9 cellular contexts compared by ENCODE assay signal in the genomic region with DNA sequence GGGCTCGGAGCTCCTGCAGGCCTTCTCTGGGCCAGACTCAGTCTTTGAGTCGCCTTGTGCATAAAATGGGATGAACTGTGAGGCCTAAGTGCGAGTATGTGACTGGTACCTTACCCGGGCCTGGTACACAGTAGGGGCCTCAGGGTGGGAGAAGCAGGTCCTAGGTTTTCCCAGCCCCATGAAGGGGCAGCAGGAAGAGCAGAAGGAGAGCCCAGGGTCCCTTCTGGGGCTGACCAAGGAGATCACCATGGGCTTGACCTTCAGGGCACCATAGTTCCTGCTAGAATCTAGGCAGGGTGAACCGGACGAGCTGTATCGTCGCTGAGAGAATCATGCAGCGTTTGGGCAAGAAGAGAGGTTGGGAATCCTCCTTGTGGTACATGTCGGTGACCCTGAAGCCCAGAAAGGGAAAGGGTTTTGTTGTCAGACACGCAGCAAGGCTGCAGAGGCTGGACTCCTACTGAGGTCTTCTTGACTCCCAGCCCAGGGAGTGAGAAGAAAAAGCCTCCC. TPM values are rescaled to one million over a fixed set of nuclear protein-coding genes. Genes with fewer than 3 reads are reported as not detected.
DNase-seq lines count a peak whose midpoint lies in the region; ATAC-seq, FAIRE-seq and TF ChIP-seq lines count a peak whose summit lies in the region.
"Had no signal": no experiment of that assay in that cellular context is flagged by ENCODE, and none has a peak within 500 bp of the region (broad histone marks: within the 10 kb centered on the region; RNA-seq: fewer than 3 reads in every experiment).

No MANE protein-coding gene starts in this region.

- peaks cover 37% of the 10 kb centered on the region for H3K36me3 Mint-ChIP-seq in CD8-positive, alpha-beta T cell
- peaks cover 22% of the 10 kb centered on the region for H3K36me3 Mint-ChIP-seq in neural progenitor cell

- H2AK5ac ChIP-seq in IMR-90 (ENCODE audit: low read depth, low read length) = peak overlapping the region; percentile 56; the same call in 1 of the 2 replicates

- peak overlapping the region; percentile 44 for H3K14ac ChIP-seq in IMR-90 (replicated peaks; ENCODE audit: low read depth, low read length)

- no peaks in the 10 kb centered on the region for H3K9me3 ChIP-seq in CD8-positive, alpha-beta T cell (ENCODE audit: low read length)
- H3K9me3 ChIP-seq in IMR-90 (ENCODE audit: control insufficient read depth, insufficient read depth, low read length) (no peaks in the 10 kb centered on the region), neural progenitor cell (ENCODE audit: low read depth) (no peaks in the 10 kb centered on the region)

- peak overlapping the region; percentile 61; the same call in 1 of the 2 replicates for H2BK120ac ChIP-seq in IMR-90 (ENCODE audit: low read depth, low read length)

- CTCF ChIA-PET in CD8-positive, alpha-beta T cell (lab: Charles Lee) = no interaction called here
- CTCF ChIA-PET in IMR-90 (lab: Yijun Ruan, JAX) = interaction anchor here (0.5 kb wide), 1 partner anchor 804 kb away, joined by 3 read pairs; no protein-coding TSS in a partner anchor

- H3K27ac Mint-ChIP-seq in CD8-positive, alpha-beta T cell = peak overlapping the region; percentile 87
- no peak overlapping the region for H3K27ac Mint-ChIP-seq in neural progenitor cell

- peaks cover 76% of the 10 kb centered on the region for H3K4me1 Mint-ChIP-seq in CD8-positive, alpha-beta T cell (ENCODE audit: low read depth)
- H3K4me1 Mint-ChIP-seq in neural progenitor cell = peaks cover 24% of the 10 kb centered on the region

- peaks cover 20% of the 10 kb centered on the region for H3K36me3 ChIP-seq in CD8-positive, alpha-beta T cell (ENCODE audit: insufficient read depth, low read length)
- peaks cover 20% of the 10 kb centered on the region for H3K36me3 ChIP-seq in IMR-90 (ENCODE audit: control insufficient read depth, insufficient read depth, low read length)
- H3K36me3 ChIP-seq in neural progenitor cell = no peaks in the 10 kb centered on the region

- intact Hi-C loops in CD8-positive, alpha-beta T cell (cut with DNase I, micrococcal nuclease) = loop anchor here (1.0 to 10.0 kb wide), 8 partner anchors 28 to 1462 kb away; partner anchors contain the start of genes CLK4 (in 2 of the 2), CANX (in 1 of the 2), HNRNPAB (in 1 of the 2) and ZNF354A (in 1 of the 2)
- intact Hi-C loops in IMR-90 (cut with micrococcal nuclease) = loop anchor here (1.0 to 5.0 kb wide), 2 partner anchors 29 to 394 kb away; partner anchors contain the start of genes CLK4 and HNRNPAB

- H3K23ac ChIP-seq in IMR-90 (ENCODE audit: low read depth, low read length) = peak overlapping the region; percentile 59

- BruUV-seq in IMR-90 (replicated peaks; lab: Mats Ljungman, UMichigan) = no TSS peak

- H4K91ac ChIP-seq in IMR-90 (ENCODE audit: insufficient read depth, low read depth, low read length) = peak overlapping the region; percentile 92

- no peak for TF ChIP-seq POLR2A in IMR-90 (IDR thresholded peaks at IDR 0.05; ENCODE audit: low read depth, low read length)

- H3K27me3 Mint-ChIP-seq in CD8-positive, alpha-beta T cell (ENCODE audit: low read depth) = no peaks in the 10 kb centered on the region
- H3K27me3 Mint-ChIP-seq in neural progenitor cell (ENCODE audit: insufficient read depth, low read depth) = peaks cover 11% of the 10 kb centered on the region

- no peak for TF ChIP-seq CTCF in CD8-positive, alpha-beta T cell (IDR thresholded peaks at IDR 0.05)
- no peak for TF ChIP-seq CTCF in IMR-90 (conservative IDR thresholded peaks at IDR 0.05; ENCODE audit: low read depth, low read length)
- TF ChIP-seq CTCF in coronary artery (IDR thresholded peaks at IDR 0.05) = no peak
- no peak for TF ChIP-seq CTCF in neural progenitor cell (IDR thresholded peaks at IDR 0.05)
- no peak for TF ChIP-seq CTCF in D721Med (IDR thresholded peaks at IDR 0.05; ENCODE audit: insufficient read depth, missing control alignments)

- peak overlapping the region; percentile 30 for H3K4me2 ChIP-seq in IMR-90 (ENCODE audit: low read depth, low read length)
- H3K4me2 ChIP-seq in neural progenitor cell = peak overlapping the region; percentile 88

- peak overlapping the region; percentile 39 for H3K9ac ChIP-seq in IMR-90 (ENCODE audit: low read depth, low read length)
- H3K9ac ChIP-seq in neural progenitor cell = no peak overlapping the region

- H3K18ac ChIP-seq in IMR-90 (ENCODE audit: low read depth, low read length) = peak overlapping the region; percentile 5; the same call in 1 of the 2 replicates

- peak overlapping the region; percentile 78 for H3K27ac ChIP-seq in CD8-positive, alpha-beta T cell (ENCODE audit: low read depth, low read length)
- H3K27ac ChIP-seq in IMR-90 (ENCODE audit: insufficient read depth, low read length) = peak overlapping the region; percentile 14
- H3K27ac ChIP-seq in coronary artery = peak overlapping the region; percentile 83 to 95
- H3K27ac ChIP-seq in neural progenitor cell = no peak overlapping the region

- no peaks in the 10 kb centered on the region for H3K9me3 Mint-ChIP-seq in CD8-positive, alpha-beta T cell
- no peaks in the 10 kb centered on the region for H3K9me3 Mint-ChIP-seq in neural progenitor cell

- no peaks in the 10 kb centered on the region for H3K27me3 ChIP-seq in CD8-positive, alpha-beta T cell (ENCODE audit: insufficient read depth, low read length)
- no peaks in the 10 kb centered on the region for H3K27me3 ChIP-seq in IMR-90 (ENCODE audit: control insufficient read depth, insufficient read depth, low read length)
- H3K27me3 ChIP-seq in neural progenitor cell = no peaks in the 10 kb centered on the region

- peak overlapping the region; percentile 93 to 99 for H4K8ac ChIP-seq in IMR-90 (ENCODE audit: low read depth in 2 of 2, low read length in 2 of 2)

- ATAC-seq in CD8-positive, alpha-beta T cell = no peak
- ATAC-seq in IMR-90 (ENCODE audit: low read depth) = no peak

- 29% methylated on average over 4 of the region's 11 CpGs; no CpG with 5 or more reads in 1 of the 2 experiments for WGBS in IMR-90 (ENCODE audit: extremely low coverage in 2 of 2, insufficient read length in 1 of 2), 2 experiments

- peaks cover 67% of the 10 kb centered on the region for H3K4me1 ChIP-seq in CD8-positive, alpha-beta T cell (ENCODE audit: insufficient read depth, low read length)
- H3K4me1 ChIP-seq in IMR-90 (ENCODE audit: control insufficient read depth, insufficient read depth, low read length) (peaks cover 9% of the 10 kb centered on the region), neural progenitor cell (peaks cover 9% of the 10 kb centered on the region)

- H2AFZ ChIP-seq in IMR-90 (replicated peaks; ENCODE audit: low read length, poor library complexity) = peak overlapping the region; percentile 96
- peak overlapping the region; percentile 85 for H2AFZ ChIP-seq in neural progenitor cell (replicated peaks)

- no peak for FAIRE-seq in D721Med (lab: Jason Lieb, UNC)

- dilution Hi-C loops in IMR-90 (cut with HindIII; ENCODE audit: low sequenced_read_pairs, unreplicated experiment) = no loop called here

- H3K4ac ChIP-seq in IMR-90 (ENCODE audit: low read depth, low read length) = peak overlapping the region; percentile 76

- in situ Hi-C loops in IMR-90 (cut with MboI; ENCODE audit: low sequenced_read_pairs) = no loop called here

- H3K56ac ChIP-seq in IMR-90 (ENCODE audit: extremely low read depth, insufficient read depth, low read length) = 0 out of 2 replicates have a peak overlapping the region, but pooled peaks have one; percentile 28

- H4K5ac ChIP-seq in IMR-90 (ENCODE audit: low read depth, low read length) = peak overlapping the region; percentile 95

- peaks cover 18% of the 10 kb centered on the region for H3K79me2 ChIP-seq in neural progenitor cell (ENCODE audit: low read depth)

- H4K20me1 ChIP-seq in IMR-90 (ENCODE audit: insufficient read depth, low read length) (peaks cover 6% of the 10 kb centered on the region; the same call in 1 of the 2 replicates), neural progenitor cell (ENCODE audit: low read depth) (peaks cover 26% of the 10 kb centered on the region)

- POLR2A ChIA-PET in CD8-positive, alpha-beta T cell (lab: Charles Lee) = no interaction called here
- POLR2A ChIA-PET in IMR-90 (lab: Charles Lee; ENCODE audit: unreplicated experiment) = no interaction called here

- H3K4me3 Mint-ChIP-seq in CD8-positive, alpha-beta T cell = peak overlapping the region; percentile 75
- H3K4me3 Mint-ChIP-seq in neural progenitor cell = peak overlapping the region; percentile 81

- no peak for DNase-seq in CD8-positive, alpha-beta T cell
- DNase-seq in IMR-90 = no peak
- no peak for DNase-seq in coronary artery (ENCODE audit: low spot score)
- no peak for DNase-seq in neural progenitor cell (ENCODE audit: low spot score)
- no peak for DNase-seq in D721Med (ENCODE audit: insufficient read length, low spot score)
- no peak for DNase-seq in DMS153 treated with DMSO at 0.1 percent for 48 hours (lab: John Stamatoyannopoulos, UW; ENCODE audit: unreplicated experiment)
- DNase-seq in NCI-H345 treated with DMSO at 0.1 percent for 48 hours (lab: John Stamatoyannopoulos, UW; ENCODE audit: unreplicated experiment) = no peak
- no peak for DNase-seq in MV-4-11 (lab: John Stamatoyannopoulos, UW)

- peak overlapping the region; percentile 91 for H2AK9ac ChIP-seq in IMR-90 (replicated peaks; ENCODE audit: low read depth, low read length, poor library complexity)

- no peak overlapping the region for H2BK5ac ChIP-seq in IMR-90 (ENCODE audit: low read depth, low read length, poor library complexity, severe bottlenecking)

- H2BK20ac ChIP-seq in IMR-90 (ENCODE audit: low read depth, low read length) = no peak overlapping the region

- peaks cover 30% of the 10 kb centered on the region for H3F3A ChIP-seq in neural progenitor cell (ENCODE audit: low read depth)

- no peak overlapping the region; the same call in 2 of the 3 replicates for H2BK15ac ChIP-seq in IMR-90 (ENCODE audit: low read depth, low read length)

- peaks cover 20% of the 10 kb centered on the region for H3K9me1 ChIP-seq in IMR-90 (ENCODE audit: insufficient read depth, low read length)

- peak overlapping the region; percentile 87 for H3K4me3 ChIP-seq in CD8-positive, alpha-beta T cell (ENCODE audit: low read depth, low read length)
- H3K4me3 ChIP-seq in IMR-90 (ENCODE audit: insufficient read depth, low read depth, low read length) = peak overlapping the region; percentile 72
- peak overlapping the region; percentile 88 for H3K4me3 ChIP-seq in coronary artery
- peak overlapping the region; percentile 60 for H3K4me3 ChIP-seq in neural progenitor cell

- peaks cover 21 to 39% of the 10 kb centered on the region in 2 experiments for H3K79me1 ChIP-seq in IMR-90 (ENCODE audit: low read depth in 1 of 2, low read length in 2 of 2)

- TF ChIP-seq RAD21 in IMR-90 (IDR thresholded peaks at IDR 0.05; ENCODE audit: low read length) = no peak

RNA-seq across cellular contexts. Expression of gene PHYKPL, which starts 0.4 kb away (rescaled TPM):
- total RNA-seq in CD8-positive, alpha-beta T cell = 10 to 100 TPM; 82.8 to 90.3 TPM
- total RNA-seq in IMR-90 (2012; rRNA removed) (8.6 and 10.0 TPM in 2 replicates), neural progenitor cell (ENCODE audit: low replicate concordance) (20.5 and 25.9 TPM in 2 replicates)
- polyA plus RNA-seq in IMR-90 (2012; rRNA removed) = 24.5 and 25.5 TPM in 2 replicates
- polyA plus RNA-seq in IMR-90 (2012; cell fraction: cytosol; rRNA removed) = 11.2 and 15.3 TPM in 2 replicates
- polyA plus RNA-seq in IMR-90 (2012; cell fraction: nucleus; rRNA removed; ENCODE audit: low replicate concordance) = 124 and 147 TPM in 2 replicates

RNA-seq across cellular contexts. Expression of gene HNRNPAB, which starts 28.6 kb away (rescaled TPM):
- 10 to 100 TPM; 67.3 to 76.2 TPM for total RNA-seq in CD8-positive, alpha-beta T cell
- 32.1 and 54.4 TPM in 2 replicates for total RNA-seq in IMR-90 (2012; rRNA removed)
- polyA plus RNA-seq in IMR-90 (2012; rRNA removed) = 122 and 128 TPM in 2 replicates
- 87.4 and 104 TPM in 2 replicates for polyA plus RNA-seq in IMR-90 (2012; cell fraction: cytosol; rRNA removed)
- 69.1 and 95.9 TPM in 2 replicates for polyA plus RNA-seq in IMR-90 (2012; cell fraction: nucleus; rRNA removed; ENCODE audit: low replicate concordance)
- total RNA-seq in neural progenitor cell (ENCODE audit: low replicate concordance) = 186 and 195 TPM in 2 replicates

RNA-seq across cellular contexts. Expression of gene GMCL2, which starts 45.8 kb away (rescaled TPM):
- total RNA-seq in CD8-positive, alpha-beta T cell = not detected
- total RNA-seq in IMR-90 (2012; rRNA removed) = not detected in 2 replicates
- not detected in 2 replicates for polyA plus RNA-seq in IMR-90 (2012; rRNA removed)
- not detected in 2 replicates for polyA plus RNA-seq in IMR-90 (2012; cell fraction: cytosol; rRNA removed)
- not detected in 2 replicates for polyA plus RNA-seq in IMR-90 (2012; cell fraction: nucleus; rRNA removed; ENCODE audit: low replicate concordance)
- total RNA-seq in neural progenitor cell (ENCODE audit: low replicate concordance) = not detected in 2 replicates
- total RNA-seq: myocyte had no signal
